In genomic region chr12:67394600-67394999, GRCh38 we compare ENCODE assay signal across 12 cellular contexts.
DNase-seq lines count a peak whose midpoint lies in the region; ATAC-seq and TF ChIP-seq lines count a peak whose summit lies in the region.
"Had no signal": no experiment of that assay in that cellular context is flagged by ENCODE, and none has a peak within 500 bp of the region (broad histone marks: within the 10 kb centered on the region; RNA-seq: fewer than 3 reads in every experiment).

No MANE protein-coding gene starts in this region.

- H3K18ac ChIP-seq in neuronal stem cell (ENCODE audit: low read length): no peak overlapping the region

- H3K36me3 ChIP-seq in neuronal stem cell (replicated peaks in 1 of 2; ENCODE audit: control insufficient read depth in 2 of 2, insufficient read depth in 2 of 2, low read length in 2 of 2): no peaks in the 10 kb centered on the region
- H3K36me3 ChIP-seq: BLaER1 had no signal

- no peak overlapping the region for H3K4me2 ChIP-seq in neuronal stem cell (ENCODE audit: insufficient read depth, low read length, poor library complexity, severe bottlenecking)
- H3K4me2 ChIP-seq: BLaER1 had no signal

- peaks cover 4% of the 10 kb centered on the region for H3K27me3 ChIP-seq in foreskin keratinocyte
- H3K27me3 ChIP-seq in neuronal stem cell (ENCODE audit: control insufficient read depth in 3 of 3, insufficient read depth in 3 of 3, low read depth in 1 of 3, low read length in 3 of 3): no peaks in the 10 kb centered on the region
- H3K27me3 ChIP-seq: BLaER1 had no signal

- H3K9ac ChIP-seq in neuronal stem cell (ENCODE audit: low read depth, low read length, poor library complexity): no peak overlapping the region
- H3K9ac ChIP-seq: BLaER1 had no signal

- H3K4me1 ChIP-seq in foreskin keratinocyte (peaks cover 8% of the 10 kb centered on the region), neuronal stem cell (ENCODE audit: control insufficient read depth in 2 of 2, insufficient read depth in 1 of 2, low read depth in 1 of 2, low read length in 2 of 2) (peaks cover 0 to 1% of the 10 kb centered on the region in 2 donors)

- H3K27ac ChIP-seq in foreskin keratinocyte (peak overlapping the region; percentile 33), neuronal stem cell (replicated peaks; ENCODE audit: low read length) (no peak overlapping the region)
- H3K27ac ChIP-seq: BLaER1 had no signal

- ATAC-seq in foreskin keratinocyte (peak; percentile 97), GM18861 (IDR thresholded peaks at IDR 0.05; ENCODE audit: unreplicated experiment) (no peak)

- no CpG with 5 or more reads among the region's 7 CpGs for WGBS in neuronal stem cell (ENCODE audit: extremely low coverage in 2 of 2, insufficient read length in 2 of 2, insufficient replicate concordance in 1 of 2), 2 donors

- no peak overlapping the region for H3K4ac ChIP-seq in neuronal stem cell (ENCODE audit: low read length)

- H3K79me1 ChIP-seq in neuronal stem cell (ENCODE audit: low read depth, low read length): no peaks in the 10 kb centered on the region

- no peak overlapping the region for H3K4me3 ChIP-seq in neuronal stem cell (ENCODE audit: low read length in 2 of 2)
- H3K4me3 ChIP-seq: BLaER1 had no signal

- no peak overlapping the region for H2BK12ac ChIP-seq in neuronal stem cell (ENCODE audit: low read length)

- H4K91ac ChIP-seq in neuronal stem cell (ENCODE audit: low read depth, low read length, poor library complexity): no peak overlapping the region

- H2BK15ac ChIP-seq in neuronal stem cell (ENCODE audit: low read length): no peak overlapping the region

- DNase-seq in AG20443 (ENCODE audit: low spot score): peak; percentile 90
- peak; percentile 45 for DNase-seq in amniotic epithelial cell (ENCODE audit: low read depth)
- DNase-seq in foreskin keratinocyte: peak; percentile 76 to 89
- DNase-seq in neuronal stem cell (ENCODE audit: low spot score): no peak
- no peak for DNase-seq in NCI-H1092 (lab: John Stamatoyannopoulos, UW)
- no peak for DNase-seq in NK-92 (lab: John Stamatoyannopoulos, UW; ENCODE audit: unreplicated experiment)
- DNase-seq in DMS79 treated with DMSO at 0.1 percent for 48 hours (lab: John Stamatoyannopoulos, UW): no peak
- DNase-seq: activated gamma-delta T cell treated with Interleukin-2 at 50 U/mL for 16 hours, erythroblast, T1000 had no signal

- no peak overlapping the region for H4K8ac ChIP-seq in neuronal stem cell (ENCODE audit: low read depth, low read length)

- H2BK5ac ChIP-seq in neuronal stem cell (ENCODE audit: low read length): no peak overlapping the region

- no peak overlapping the region for H2AK5ac ChIP-seq in neuronal stem cell (ENCODE audit: low read depth, low read length)

- H2AFZ ChIP-seq in neuronal stem cell (ENCODE audit: low read length): peak overlapping the region; percentile 65

- no peak overlapping the region for H3K14ac ChIP-seq in neuronal stem cell (ENCODE audit: low read length)

- H3K9me3 ChIP-seq in neuronal stem cell (replicated peaks in 1 of 2; ENCODE audit: control insufficient read depth in 2 of 2, insufficient read depth in 1 of 2, low read depth in 1 of 2, low read length in 2 of 2): no peaks in the 10 kb centered on the region
- H3K9me3 ChIP-seq: BLaER1 had no signal

- H2BK120ac ChIP-seq in neuronal stem cell (ENCODE audit: low read depth, low read length): no peak overlapping the region

- peak; percentile 68 for TF ChIP-seq CTCF in foreskin keratinocyte (conservative IDR thresholded peaks at IDR 0.05)

- no peak overlapping the region for H3K23ac ChIP-seq in neuronal stem cell (ENCODE audit: low read depth, low read length, poor library complexity)

Comparison
In these comparisons a context has a peak if more than half of its experiments do, and no peak if none do; other contexts are left out.
1. DNase-seq: peak in AG20443 (single experiment), amniotic epithelial cell (single experiment) and foreskin keratinocyte (2 of 2); none in neuronal stem cell (single experiment), NCI-H1092 (single experiment), NK-92 (single experiment) and DMS79 treated with DMSO at 0.1 percent for 48 hours (single experiment).